1 cellular context compared by ENCODE assay signal in the genomic region with DNA sequence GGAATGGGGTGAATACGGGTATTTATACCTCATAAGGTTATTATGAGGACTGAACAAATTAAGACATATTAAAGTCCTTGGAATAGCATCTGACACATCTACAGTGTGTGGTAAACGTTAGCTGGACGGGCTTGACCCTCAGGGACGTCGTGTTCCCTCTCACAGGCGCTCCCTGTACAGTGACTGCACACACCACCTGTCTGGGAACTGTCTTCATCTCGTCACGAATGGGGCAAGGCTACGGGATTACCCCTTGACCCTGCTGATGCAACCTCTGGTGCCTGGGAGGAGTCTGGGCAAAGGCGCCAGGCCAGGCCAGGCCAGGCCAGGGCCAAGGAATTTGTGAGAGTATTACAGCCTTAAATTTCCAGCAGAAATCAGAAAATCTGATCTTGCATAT.
TF ChIP-seq lines count a peak whose summit lies in the region.

No MANE protein-coding gene starts in this region.

TF ChIP-seq in WTC11, 78 proteins besides CTCF, POLR2A, EP300 and RAD21 (continued from another document):
- TF ChIP-seq, protein P1, sequence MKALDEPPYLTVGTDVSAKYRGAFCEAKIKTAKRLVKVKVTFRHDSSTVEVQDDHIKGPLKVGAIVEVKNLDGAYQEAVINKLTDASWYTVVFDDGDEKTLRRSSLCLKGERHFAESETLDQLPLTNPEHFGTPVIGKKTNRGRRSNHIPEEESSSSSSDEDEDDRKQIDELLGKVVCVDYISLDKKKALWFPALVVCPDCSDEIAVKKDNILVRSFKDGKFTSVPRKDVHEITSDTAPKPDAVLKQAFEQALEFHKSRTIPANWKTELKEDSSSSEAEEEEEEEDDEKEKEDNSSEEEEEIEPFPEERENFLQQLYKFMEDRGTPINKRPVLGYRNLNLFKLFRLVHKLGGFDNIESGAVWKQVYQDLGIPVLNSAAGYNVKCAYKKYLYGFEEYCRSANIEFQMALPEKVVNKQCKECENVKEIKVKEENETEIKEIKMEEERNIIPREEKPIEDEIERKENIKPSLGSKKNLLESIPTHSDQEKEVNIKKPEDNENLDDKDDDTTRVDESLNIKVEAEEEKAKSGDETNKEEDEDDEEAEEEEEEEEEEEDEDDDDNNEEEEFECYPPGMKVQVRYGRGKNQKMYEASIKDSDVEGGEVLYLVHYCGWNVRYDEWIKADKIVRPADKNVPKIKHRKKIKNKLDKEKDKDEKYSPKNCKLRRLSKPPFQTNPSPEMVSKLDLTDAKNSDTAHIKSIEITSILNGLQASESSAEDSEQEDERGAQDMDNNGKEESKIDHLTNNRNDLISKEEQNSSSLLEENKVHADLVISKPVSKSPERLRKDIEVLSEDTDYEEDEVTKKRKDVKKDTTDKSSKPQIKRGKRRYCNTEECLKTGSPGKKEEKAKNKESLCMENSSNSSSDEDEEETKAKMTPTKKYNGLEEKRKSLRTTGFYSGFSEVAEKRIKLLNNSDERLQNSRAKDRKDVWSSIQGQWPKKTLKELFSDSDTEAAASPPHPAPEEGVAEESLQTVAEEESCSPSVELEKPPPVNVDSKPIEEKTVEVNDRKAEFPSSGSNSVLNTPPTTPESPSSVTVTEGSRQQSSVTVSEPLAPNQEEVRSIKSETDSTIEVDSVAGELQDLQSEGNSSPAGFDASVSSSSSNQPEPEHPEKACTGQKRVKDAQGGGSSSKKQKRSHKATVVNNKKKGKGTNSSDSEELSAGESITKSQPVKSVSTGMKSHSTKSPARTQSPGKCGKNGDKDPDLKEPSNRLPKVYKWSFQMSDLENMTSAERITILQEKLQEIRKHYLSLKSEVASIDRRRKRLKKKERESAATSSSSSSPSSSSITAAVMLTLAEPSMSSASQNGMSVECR (CRISPR knock-in tag; IDR thresholded peaks at IDR 0.05; ENCODE audit: borderline replicate concordance) = no peak
- TF ChIP-seq JAZF1 (CRISPR knock-in tag; IDR thresholded peaks at IDR 0.05) = no peak
